Comparison of ENCODE assay signal across 8 cellular contexts in the genomic region with DNA sequence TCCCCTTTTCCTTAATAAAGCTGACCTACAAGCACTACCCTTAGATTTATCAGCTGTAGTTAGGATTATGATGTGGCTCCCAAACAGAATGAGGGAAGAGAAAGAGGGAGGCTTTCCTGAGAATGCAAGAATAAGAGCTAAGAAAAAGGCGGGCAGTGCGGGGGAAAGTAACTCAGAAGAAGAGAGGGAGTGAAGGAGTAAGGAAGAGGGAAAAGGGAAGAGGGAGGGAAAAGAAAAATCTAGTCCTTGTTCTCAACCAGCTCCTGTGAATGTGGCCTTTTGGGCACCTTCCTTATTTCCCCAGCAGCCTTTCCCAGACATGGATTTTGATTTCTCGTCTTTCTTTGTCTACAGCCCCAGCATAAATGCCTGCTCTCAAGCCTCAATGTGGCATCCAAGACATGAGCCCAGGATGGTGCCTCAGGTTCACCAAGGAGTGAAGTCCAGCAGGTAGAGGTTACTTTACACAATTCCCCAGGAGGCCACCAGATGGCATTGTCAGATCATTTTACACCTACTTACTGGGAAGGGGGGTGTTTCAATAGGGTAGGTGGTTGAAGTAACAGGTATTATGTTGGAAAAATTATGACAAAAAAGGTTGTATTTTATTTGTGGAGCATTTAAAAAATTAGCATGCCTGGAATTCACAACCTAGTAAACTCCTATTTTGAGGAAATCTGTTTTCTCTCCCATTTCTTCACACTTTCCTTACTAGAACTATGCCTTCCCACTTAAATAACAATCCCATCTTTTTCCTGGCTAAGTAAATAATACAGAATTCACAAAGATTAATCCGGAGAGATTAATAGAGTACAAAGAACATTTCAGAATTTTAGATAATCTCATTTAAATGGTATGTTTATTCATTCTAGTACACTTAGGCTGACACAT.
DNase-seq lines count a peak whose midpoint lies in the region; ATAC-seq and TF ChIP-seq lines count a peak whose summit lies in the region.

No MANE protein-coding gene starts in this region.

- no peaks in the 10 kb centered on the region for H4K20me1 ChIP-seq in GM23248 (ENCODE audit: insufficient read depth)

- H3K9me3 ChIP-seq in GM23248 (ENCODE audit: low read depth), result no peaks in the 10 kb centered on the region
- H3K9me3 ChIP-seq in psoas muscle, result no peaks in the 10 kb centered on the region

- intact Hi-C loops in psoas muscle (cut with DNase I), result loop anchor here in 1 of 2 donors (2.0 kb wide), 1 partner anchor 119 kb away; a partner anchor contains a TSS

- H3F3A ChIP-seq in GM23248 (ENCODE audit: insufficient read depth), result no peaks in the 10 kb centered on the region

- H3K79me2 ChIP-seq in GM23248 (ENCODE audit: insufficient read depth), result no peaks in the 10 kb centered on the region

- 21% methylated on average over 4 of the region's 4 CpGs for WGBS in GM23248 (ENCODE audit: low coverage in 1 of 2, low lambda C conversion rate in 2 of 2, missing lambda C conversion rate in 2 of 2), 2 experiments
- 11 to 28% (median 22%) methylated on average over 4 of the region's 4 CpGs for WGBS in psoas muscle, 3 donors

- ATAC-seq in foreskin keratinocyte (peak; percentile 55), psoas muscle (peak in 3 of 4 donors; percentile 47 to 68 (median 67)), HG03196 (IDR thresholded peaks at IDR 0.05; ENCODE audit: unreplicated experiment) (no peak)

- H3K4me1 ChIP-seq in GM23248 (ENCODE audit: insufficient read depth) (no peaks in the 10 kb centered on the region), foreskin keratinocyte (peaks cover 15% of the 10 kb centered on the region), psoas muscle (no peaks in the 10 kb centered on the region)

- TF ChIP-seq CTCF in foreskin keratinocyte (conservative IDR thresholded peaks at IDR 0.05) (peak; percentile 84), psoas muscle (IDR thresholded peaks at IDR 0.05) (peak; percentile 69)

- H3K27me3 ChIP-seq in GM23248 (replicated peaks; ENCODE audit: insufficient read depth) (no peaks in the 10 kb centered on the region), foreskin keratinocyte (no peaks in the 10 kb centered on the region), psoas muscle (ENCODE audit: insufficient read depth in 3 of 3, low read length in 2 of 3) (peaks cover 0 to 5% (median 0%) of the 10 kb centered on the region in 3 donors)

- no peaks in the 10 kb centered on the region for H3K9me2 ChIP-seq in GM23248 (ENCODE audit: insufficient read depth)

- H2AFZ ChIP-seq in GM23248, result no peak overlapping the region

- peak; percentile 8 for DNase-seq in DMS153 treated with DMSO at 0.1 percent for 48 hours (lab: John Stamatoyannopoulos, UW; ENCODE audit: unreplicated experiment)
- no peak for DNase-seq in DMS153 (lab: John Stamatoyannopoulos, UW)
- DNase-seq in GM23248, result peak; percentile 46
- peak; percentile 17 for DNase-seq in NCI-H1092 treated with DMSO at 0.1 percent for 48 hours (lab: John Stamatoyannopoulos, UW)
- peak; percentile 11 for DNase-seq in activated T-cell treated with anti-CD3 and anti-CD28 coated beads for 1 hour (ENCODE audit: low read depth)
- DNase-seq in foreskin keratinocyte, result peak in 1 of 2 donors; percentile 41
- no peak for DNase-seq in psoas muscle

- H3K4me3 ChIP-seq in GM23248, result no peak overlapping the region
- no peak overlapping the region for H3K4me3 ChIP-seq in psoas muscle

- H3K9ac ChIP-seq in GM23248, result no peak overlapping the region

- in situ Hi-C loops in GM23248 (cut with MboI), result no loop called here

- H3K36me3 ChIP-seq in GM23248 (ENCODE audit: low read depth) (no peaks in the 10 kb centered on the region), psoas muscle (ENCODE audit: insufficient read depth in 1 of 2, low read depth in 1 of 2) (no peaks in the 10 kb centered on the region)

- no peak overlapping the region for H3K4me2 ChIP-seq in GM23248 (ENCODE audit: unreplicated experiment)

- no peak overlapping the region for H3K27ac ChIP-seq in GM23248
- H3K27ac ChIP-seq in foreskin keratinocyte, result no peak overlapping the region
- H3K27ac ChIP-seq in psoas muscle, result no peak overlapping the region

Comparison
In these comparisons a context has a peak if more than half of its experiments do, and no peak if none do; other contexts are left out.
1. DNase-seq: peak in DMS153 treated with DMSO at 0.1 percent for 48 hours (single experiment), GM23248 (single experiment), NCI-H1092 treated with DMSO at 0.1 percent for 48 hours (single experiment) and activated T-cell treated with anti-CD3 and anti-CD28 coated beads for 1 hour (single experiment); none in DMS153 (single experiment) and psoas muscle (0 of 2).